ENCODE assay signal across 8 cellular contexts in genomic region chr18:62505669-62506494, GRCh38. TPM values are rescaled to one million over a fixed set of nuclear protein-coding genes. Genes with fewer than 3 reads are reported as not detected.
DNase-seq lines count a peak whose midpoint lies in the region; ATAC-seq, FAIRE-seq and TF ChIP-seq lines count a peak whose summit lies in the region.

No MANE protein-coding gene starts in this region.

- H3K56ac ChIP-seq in H1 (replicated peaks; ENCODE audit: insufficient read length, low read depth, low read length) = no peak overlapping the region

- POLR2A ChIA-PET in H1 (lab: Charles Lee; ENCODE audit: partially characterized antibody) = interaction anchor here (0.8 kb wide), 1 partner anchor 196 kb away, joined by 3 read pairs; no protein-coding TSS in a partner anchor

- in situ Hi-C loops in G401 (cut with HindIII; ENCODE audit: low sequenced_read_pairs) = no loop called here

- peaks cover 19% of the 10 kb centered on the region for H3K4me1 Mint-ChIP-seq in T-helper 2 cell treated with Interferon-gamma antibody and Interleukin-4, amounts not matched to agents 5 μg/mL and 100 μg/mL, for 36 hours (ENCODE audit: low read depth)

- H3K27ac Mint-ChIP-seq in T-helper 2 cell treated with Interferon-gamma antibody and Interleukin-4, amounts not matched to agents 5 μg/mL and 100 μg/mL, for 36 hours = peak overlapping the region; percentile 99

- H2BK12ac ChIP-seq in H1 (ENCODE audit: low read depth, low read length) = 0 out of 2 replicates have a peak overlapping the region, but pooled peaks have one; percentile 2

- H3K4me3 ChIP-seq in H1 (ENCODE audit: extremely low read depth in 1 of 4, insufficient read depth in 2 of 4, low read depth in 3 of 4, low read length in 4 of 4) (no peak overlapping the region), parathyroid adenoma (ENCODE audit: low read depth, low read length) (peak overlapping the region; percentile 58)

- no peaks in the 10 kb centered on the region for H3K23me2 ChIP-seq in H1 (ENCODE audit: low read depth, low read length)

- H2BK120ac ChIP-seq in H1 (replicated peaks; ENCODE audit: low read depth, low read length) = no peak overlapping the region

- H2BK5ac ChIP-seq in H1 (ENCODE audit: low read depth, low read length) = no peak overlapping the region

- H4K20me1 ChIP-seq in H1 (replicated peaks in 1 of 2; ENCODE audit: control insufficient read depth in 1 of 2, insufficient read depth in 2 of 2, low read length in 2 of 2) = no peaks in the 10 kb centered on the region

- TF ChIP-seq EP300 in H1 (IDR thresholded peaks at IDR 0.05; ENCODE audit: borderline replicate concordance in 1 of 2, low read depth in 2 of 2, low read length in 2 of 2) = no peak

- H2AK5ac ChIP-seq in H1 (ENCODE audit: low read depth, low read length) = no peak overlapping the region

- CTCF ChIA-PET in H1 (lab: Charles Lee; ENCODE audit: partially characterized antibody) = interaction anchor here (0.8 to 1.8 kb wide), 3 partner anchors 10 to 48 kb away, joined by 3 to 6 read pairs (median 3); no protein-coding TSS in a partner anchor

- 90% methylated on average over 8 of the region's 8 CpGs; no CpG with 5 or more reads in 1 of the 2 experiments for WGBS in H1 (ENCODE audit: extremely low coverage in 1 of 2, insufficient coverage in 1 of 2, insufficient read length in 1 of 2, insufficient replicate concordance in 2 of 2, low coverage in 1 of 2, low lambda C conversion rate in 2 of 2, missing lambda C conversion rate in 1 of 2), 2 experiments

- no peak for TF ChIP-seq POLR2A in H1 (IDR thresholded peaks at IDR 0.05; ENCODE audit: control extremely low read depth in 1 of 2, low read depth in 2 of 2, low read length in 2 of 2)

- no peak overlapping the region for H3K4ac ChIP-seq in H1 (replicated peaks; ENCODE audit: insufficient read length, low read depth, low read length)

- H2BK15ac ChIP-seq in H1 (ENCODE audit: low read length) = no peak overlapping the region

- H3K9ac ChIP-seq in H1 (replicated peaks in 1 of 4; ENCODE audit: extremely low read depth in 1 of 4, low read depth in 3 of 4, low read length in 3 of 4) (no peak overlapping the region), parathyroid adenoma (no peak overlapping the region)

- no peak overlapping the region for H2BK20ac ChIP-seq in H1 (ENCODE audit: low read length)

- no peaks in the 10 kb centered on the region for H3K27me3 Mint-ChIP-seq in T-helper 2 cell treated with Interferon-gamma antibody and Interleukin-4, amounts not matched to agents 5 μg/mL and 100 μg/mL, for 36 hours (ENCODE audit: low read depth)

- H3K79me1 ChIP-seq in H1 (ENCODE audit: low read depth, low read length) = no peaks in the 10 kb centered on the region

- no peak overlapping the region for H4K8ac ChIP-seq in H1 (ENCODE audit: extremely low read depth, insufficient read depth, low read length)

- no peaks in the 10 kb centered on the region for H3K4me1 ChIP-seq in H1 (replicated peaks in 1 of 4; ENCODE audit: control insufficient read depth in 3 of 4, insufficient read depth in 4 of 4, low read length in 3 of 4)
- peaks cover 4% of the 10 kb centered on the region for H3K4me1 ChIP-seq in parathyroid adenoma

- peaks cover 18% of the 10 kb centered on the region for H3K36me3 Mint-ChIP-seq in T-helper 2 cell treated with Interferon-gamma antibody and Interleukin-4, amounts not matched to agents 5 μg/mL and 100 μg/mL, for 36 hours (ENCODE audit: low read depth)

- no peak overlapping the region for H3K18ac ChIP-seq in H1 (ENCODE audit: extremely low read depth, low read length)

- no peak overlapping the region for H3K27ac ChIP-seq in H1 (ENCODE audit: low read depth, low read length)
- H3K27ac ChIP-seq in parathyroid adenoma = peak overlapping the region; percentile 43

- DNase-seq in T-helper 2 cell treated with Interferon-gamma antibody and Interleukin-4, amounts not matched to agents 5 μg/mL and 100 μg/mL, for 36 hours (ENCODE audit: low spot score) = peak; percentile 55
- DNase-seq in H1 (ENCODE audit: low read depth in 1 of 2, low spot score in 2 of 2) (no peak), HuH-7.5 (ENCODE audit: low spot score) (no peak), G401 (ENCODE audit: low spot score) (no peak)

- no peak overlapping the region for H2AFZ ChIP-seq in H1 (ENCODE audit: low read length)
- H2AFZ ChIP-seq in parathyroid adenoma = peak overlapping the region; percentile 92

- ATAC-seq in GM19043 (IDR thresholded peaks at IDR 0.05; ENCODE audit: low read depth, unreplicated experiment) (peak; percentile 76), HG03175 (IDR thresholded peaks at IDR 0.05; ENCODE audit: unreplicated experiment) (peak; percentile 84)

- no peaks in the 10 kb centered on the region for H3K79me2 ChIP-seq in H1 (ENCODE audit: control insufficient read depth in 1 of 2, insufficient read depth in 2 of 2, low read length in 2 of 2)
- H3K79me2 ChIP-seq in parathyroid adenoma = peaks cover 3% of the 10 kb centered on the region

- TF ChIP-seq RAD21 in H1 (IDR thresholded peaks at IDR 0.05 in 1 of 2, conservative IDR thresholded peaks at IDR 0.05 in 1 of 2; ENCODE audit: low read depth in 2 of 2, low read length in 2 of 2) = no peak

- no peak overlapping the region for H3K14ac ChIP-seq in H1 (ENCODE audit: insufficient read length)

- no peak overlapping the region for H4K5ac ChIP-seq in H1 (ENCODE audit: insufficient read length, low read depth, low read length)

- FAIRE-seq in A204.1 (lab: Jason Lieb, UNC) (peak; percentile 87), H1 (lab: Jason Lieb, UNC) (no peak)

- H3K27me3 ChIP-seq in H1 (replicated peaks in 1 of 4; ENCODE audit: control insufficient read depth in 3 of 4, extremely low read depth in 1 of 4, insufficient read depth in 3 of 4, low read length in 3 of 4) (no peaks in the 10 kb centered on the region), parathyroid adenoma (ENCODE audit: control insufficient read depth, insufficient read depth, low read length) (no peaks in the 10 kb centered on the region)

- peaks cover 15% of the 10 kb centered on the region for H3K9me3 Mint-ChIP-seq in T-helper 2 cell treated with Interferon-gamma antibody and Interleukin-4, amounts not matched to agents 5 μg/mL and 100 μg/mL, for 36 hours

- H3K36me3 ChIP-seq in H1 (ENCODE audit: control insufficient read depth in 2 of 4, insufficient read depth in 4 of 4, low read length in 3 of 4) (no peaks in the 10 kb centered on the region), parathyroid adenoma (ENCODE audit: control insufficient read depth, insufficient read depth, low read length) (no peaks in the 10 kb centered on the region)

- H3K9me3 ChIP-seq in H1 (ENCODE audit: insufficient read depth in 2 of 2, low read depth in 1 of 2, low read length in 1 of 2) (no peaks in the 10 kb centered on the region), parathyroid adenoma (ENCODE audit: control insufficient read depth, low read length) (no peaks in the 10 kb centered on the region)

- H3K4me2 ChIP-seq in H1 (ENCODE audit: insufficient read depth in 1 of 2, low read depth in 2 of 2, low read length in 2 of 2) (no peak overlapping the region), parathyroid adenoma (ENCODE audit: low read length) (peak overlapping the region; percentile 72)

- no peak for TF ChIP-seq CTCF in H1 (IDR thresholded peaks at IDR 0.05; ENCODE audit: control extremely low read depth in 1 of 3, insufficient read depth in 1 of 3, low read depth in 1 of 3, low read length in 3 of 3)
- TF ChIP-seq CTCF in parathyroid adenoma (IDR thresholded peaks at IDR 0.05) = no peak

- H4K91ac ChIP-seq in H1 (replicated peaks; ENCODE audit: insufficient read length, low read length) = no peak overlapping the region

- peak overlapping the region; percentile 85 for H3K4me3 Mint-ChIP-seq in T-helper 2 cell treated with Interferon-gamma antibody and Interleukin-4, amounts not matched to agents 5 μg/mL and 100 μg/mL, for 36 hours

- no peak overlapping the region for H3K23ac ChIP-seq in H1 (ENCODE audit: insufficient read length)

TF ChIP-seq in H1, 55 proteins besides CTCF, POLR2A, EP300 and RAD21:
- TF ChIP-seq KDM5A (IDR thresholded peaks at IDR 0.05; ENCODE audit: low read length) (no peak), POU5F1 (IDR thresholded peaks at IDR 0.05; ENCODE audit: low read depth, low read length) (no peak), PHF8 (conservative IDR thresholded peaks at IDR 0.05; ENCODE audit: low read depth, low read length) (no peak), USF2 (IDR thresholded peaks at IDR 0.05; ENCODE audit: low read length) (no peak), FOSL1 (IDR thresholded peaks at IDR 0.05; ENCODE audit: insufficient read depth, low read depth, low read length) (no peak)

RNA-seq across cellular contexts. Expression of gene ZCCHC2, which starts 16.9 kb away (rescaled TPM):
- 16.6 and 18.6 TPM in 2 replicates for total RNA-seq in H1 (2021; fragmentation: NEBNext Ultra II Directional; extraction: Animal tissue kit (Norgen Biotek cat#: 25700))
- 12.2 and 13.5 TPM in 2 replicates for polyA plus RNA-seq in H1 (2011; rRNA removed)
- 8.9 TPM for polyA plus RNA-seq in H1 (2011; cell fraction: cytosol; rRNA removed)
- polyA plus RNA-seq in H1 (2011; cell fraction: nucleus; rRNA removed) = 13.0 TPM
- polyA plus RNA-seq in H1 (2012, experiment 1 of 2) = 7.1 to 10.6 TPM (median 9.3 TPM) in 4 replicates
- 3.5 TPM for polyA plus RNA-seq in H1 (2012, experiment 2 of 2)
- 7.0 TPM for polyA plus RNA-seq in H1 (2013, experiment 1 of 2)
- 7.5 TPM for polyA plus RNA-seq in H1 (2013, experiment 2 of 2)
- polyA minus RNA-seq in H1 (2011; rRNA and poly(A)+ RNA removed) = 33.3 and 35.5 TPM in 2 replicates
- 19.5 TPM for polyA minus RNA-seq in H1 (2011; cell fraction: cytosol; rRNA and poly(A)+ RNA removed)
- 38.6 TPM for polyA minus RNA-seq in H1 (2011; cell fraction: nucleus; rRNA and poly(A)+ RNA removed)
- 18.0 and 27.0 TPM in 2 replicates for total RNA-seq in G401 (2014; rRNA removed; shearing (Covaris generic))
